ENCODE assay signal across 19 cellular contexts in the genomic region with DNA sequence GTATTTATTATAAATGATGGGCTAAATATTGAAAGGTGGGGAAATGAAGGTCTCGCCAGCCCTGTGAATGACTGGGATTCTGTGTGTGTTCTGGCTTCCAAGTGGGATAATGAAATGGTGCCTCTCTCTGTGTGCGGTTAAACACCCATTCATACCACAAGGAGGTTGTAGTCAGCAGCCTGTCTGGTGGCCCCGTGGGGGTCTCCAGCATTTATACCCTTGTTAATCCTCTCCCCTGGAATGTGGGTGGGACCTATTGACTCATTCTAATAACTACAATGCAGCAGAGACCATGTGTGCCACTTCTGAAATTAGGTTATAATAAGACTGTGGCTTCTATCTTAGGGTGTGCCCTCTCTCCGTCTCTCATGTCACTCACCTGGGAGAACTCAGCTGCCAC.
DNase-seq lines count a peak whose midpoint lies in the region; ATAC-seq and TF ChIP-seq lines count a peak whose summit lies in the region.
"Had no signal": no experiment of that assay in that cellular context is flagged by ENCODE, and none has a peak within 500 bp of the region (broad histone marks: within the 10 kb centered on the region; RNA-seq: fewer than 3 reads in every experiment).

No MANE protein-coding gene starts in this region.

- H3K9me3 ChIP-seq in heart right ventricle (peaks cover 0 to 7% (median 0%) of the 10 kb centered on the region in 11 donors), gastroesophageal sphincter (no peaks in the 10 kb centered on the region), sigmoid colon (no peaks in the 10 kb centered on the region), vagina (no peaks in the 10 kb centered on the region), BE2C (no peaks in the 10 kb centered on the region)

- CTCF ChIA-PET in RWPE1 (lab: Yijun Ruan, JAX): no interaction called here

- WGBS in heart right ventricle, 2 donors: 47 to 63% methylated on average over 4 of the region's 4 CpGs
- WGBS in gastroesophageal sphincter (ENCODE audit: low coverage in 1 of 2), 2 donors: 81 to 82% methylated on average over 3 to 4 of the region's 4 CpGs
- WGBS in sigmoid colon, 2 donors: 69 to 73% methylated on average over 4 of the region's 4 CpGs

- intact Hi-C loops in heart right ventricle (cut with DNase I): loop anchor here in 4 of 10 donors (10.0 kb wide), 5 partner anchors 104 to 496 kb away; partner anchors contain the start of gene GALNT17 (in 2 of the 4)
- intact Hi-C loops in Right ventricle myocardium inferior (cut with DNase I): loop anchor here (2.0 to 10.0 kb wide), 4 partner anchors 34 to 496 kb away; no protein-coding TSS in a partner anchor
- intact Hi-C loops in sigmoid colon (cut with DNase I): loop anchor here (5.0 to 10.0 kb wide), 4 partner anchors 69 to 496 kb away; partner anchors contain the start of gene GALNT17
- intact Hi-C loops in vagina (cut with DNase I): no loop called here

- no peak for DNase-seq in heart right ventricle
- DNase-seq in Right ventricle myocardium inferior (ENCODE audit: missing footprints): no peak
- DNase-seq in sigmoid colon: no peak
- no peak for DNase-seq in vagina (ENCODE audit: extremely low spot score in 2 of 2)
- no peak for DNase-seq in RWPE1 (ENCODE audit: low spot score)
- DNase-seq in BE2C: no peak
- no peak for DNase-seq in activated CD4-positive, alpha-beta T cell treated with anti-CD3 and anti-CD28 coated beads, Interleukin-2, amount 50 U/mL, for 4 hours
- DNase-seq: activated CD4-positive, alpha-beta T cell treated with anti-CD3 and anti-CD28 coated beads, Interleukin-2, amount 50 U/mL, for 48 hours; Kasumi-1; naive thymus-derived CD8-positive, alpha-beta T cell; NCI-H1092; NCI-H2029 treated with DMSO at 0.1 percent for 48 hours; NCI-H446 treated with DMSO at 0.1 percent for 48 hours; stimulated activated CD4-positive, alpha-beta T cell treated with anti-CD3 and anti-CD28 coated beads, Interleukin-4, amount 100 ng/mL, for 4 hours; stimulated activated naive CD8-positive, alpha-beta T cell treated with anti-CD3 and anti-CD28 coated beads, Interleukin-15, amount 100 ng/mL, for 72 hours; T-helper 17 cell had no signal

- H3K27me3 ChIP-seq in heart right ventricle: no peaks in the 10 kb centered on the region
- H3K27me3 ChIP-seq in gastroesophageal sphincter: no peaks in the 10 kb centered on the region
- H3K27me3 ChIP-seq in sigmoid colon: no peaks in the 10 kb centered on the region
- no peaks in the 10 kb centered on the region for H3K27me3 ChIP-seq in vagina
- no peaks in the 10 kb centered on the region for H3K27me3 ChIP-seq in BE2C
- H3K27me3 ChIP-seq: BLaER1 treated with 17β-estradiol and CSF1 and Interleukin-3, amounts not matched to agents 10 nM and 100 nM had no signal

- POLR2A ChIA-PET in RWPE1 (lab: Yijun Ruan, JAX; ENCODE audit: low non-redundant PET): no interaction called here

- H3K36me3 ChIP-seq in heart right ventricle (no peaks in the 10 kb centered on the region), gastroesophageal sphincter (no peaks in the 10 kb centered on the region), sigmoid colon (no peaks in the 10 kb centered on the region), vagina (no peaks in the 10 kb centered on the region), BE2C (no peaks in the 10 kb centered on the region)
- H3K36me3 ChIP-seq: BLaER1 treated with 17β-estradiol and CSF1 and Interleukin-3, amounts not matched to agents 10 nM and 100 nM had no signal

- TF ChIP-seq EP300 in gastroesophageal sphincter (IDR thresholded peaks at IDR 0.05): no peak
- TF ChIP-seq EP300 in sigmoid colon (IDR thresholded peaks at IDR 0.05): no peak

- H3K27ac ChIP-seq in heart right ventricle (peak overlapping the region; percentile 52 to 90 (median 86)), gastroesophageal sphincter (peak overlapping the region; percentile 78 to 86 (median 84)), sigmoid colon (peak overlapping the region; percentile 67 to 90 (median 82)), vagina (peak overlapping the region; percentile 66), RWPE1 (no peak overlapping the region)
- H3K27ac ChIP-seq: BLaER1 treated with 17β-estradiol and CSF1 and Interleukin-3, amounts not matched to agents 10 nM and 100 nM; VCaP had no signal

- peak in 5 of 8 donors; percentile 5 to 39 (median 16) for ATAC-seq in heart right ventricle
- ATAC-seq in Right ventricle myocardium inferior: no peak
- no peak for ATAC-seq in gastroesophageal sphincter
- ATAC-seq: naive thymus-derived CD8-positive, alpha-beta T cell; stimulated activated naive CD8-positive, alpha-beta T cell treated with anti-CD3 and anti-CD28 coated beads, Interleukin-15, amount 100 ng/mL, for 72 hours; T-helper 17 cell had no signal

- TF ChIP-seq CTCF in heart right ventricle (IDR thresholded peaks at IDR 0.05) (no peak), gastroesophageal sphincter (IDR thresholded peaks at IDR 0.05) (no peak), sigmoid colon (IDR thresholded peaks at IDR 0.05) (no peak), vagina (IDR thresholded peaks at IDR 0.05) (no peak), RWPE1 (conservative IDR thresholded peaks at IDR 0.05; ENCODE audit: low read depth) (no peak), BE2C (IDR thresholded peaks at IDR 0.05; ENCODE audit: low read depth, low read length) (no peak)

- TF ChIP-seq POLR2A in gastroesophageal sphincter (IDR thresholded peaks at IDR 0.05) (no peak), sigmoid colon (IDR thresholded peaks at IDR 0.05) (no peak), vagina (IDR thresholded peaks at IDR 0.05) (no peak)

- H3K4me1 ChIP-seq in heart right ventricle: peaks cover 0 to 43% (median 27%) of the 10 kb centered on the region in 9 donors
- peaks cover 0 to 78% (median 30%) of the 10 kb centered on the region in 3 donors for H3K4me1 ChIP-seq in gastroesophageal sphincter
- peaks cover 0 to 49% (median 46%) of the 10 kb centered on the region in 4 donors for H3K4me1 ChIP-seq in sigmoid colon
- H3K4me1 ChIP-seq in vagina: peaks cover 20% of the 10 kb centered on the region
- no peaks in the 10 kb centered on the region for H3K4me1 ChIP-seq in BE2C
- H3K4me1 ChIP-seq: BLaER1 treated with 17β-estradiol and CSF1 and Interleukin-3, amounts not matched to agents 10 nM and 100 nM had no signal

- H3K4me3 ChIP-seq in heart right ventricle: no peak overlapping the region
- no peak overlapping the region for H3K4me3 ChIP-seq in gastroesophageal sphincter
- no peak overlapping the region for H3K4me3 ChIP-seq in sigmoid colon
- H3K4me3 ChIP-seq in vagina: no peak overlapping the region
- no peak overlapping the region for H3K4me3 ChIP-seq in BE2C (ENCODE audit: low read depth, low read length)
- H3K4me3 ChIP-seq: BLaER1 treated with 17β-estradiol and CSF1 and Interleukin-3, amounts not matched to agents 10 nM and 100 nM had no signal

Comparison
In these comparisons a context has a peak if more than half of its experiments do, and no peak if none do; other contexts are left out.
1. ATAC-seq: peak in heart right ventricle (5 of 8); none in Right ventricle myocardium inferior (single experiment) and gastroesophageal sphincter (single experiment).